25 cellular contexts compared by ENCODE assay signal in the genomic region with DNA sequence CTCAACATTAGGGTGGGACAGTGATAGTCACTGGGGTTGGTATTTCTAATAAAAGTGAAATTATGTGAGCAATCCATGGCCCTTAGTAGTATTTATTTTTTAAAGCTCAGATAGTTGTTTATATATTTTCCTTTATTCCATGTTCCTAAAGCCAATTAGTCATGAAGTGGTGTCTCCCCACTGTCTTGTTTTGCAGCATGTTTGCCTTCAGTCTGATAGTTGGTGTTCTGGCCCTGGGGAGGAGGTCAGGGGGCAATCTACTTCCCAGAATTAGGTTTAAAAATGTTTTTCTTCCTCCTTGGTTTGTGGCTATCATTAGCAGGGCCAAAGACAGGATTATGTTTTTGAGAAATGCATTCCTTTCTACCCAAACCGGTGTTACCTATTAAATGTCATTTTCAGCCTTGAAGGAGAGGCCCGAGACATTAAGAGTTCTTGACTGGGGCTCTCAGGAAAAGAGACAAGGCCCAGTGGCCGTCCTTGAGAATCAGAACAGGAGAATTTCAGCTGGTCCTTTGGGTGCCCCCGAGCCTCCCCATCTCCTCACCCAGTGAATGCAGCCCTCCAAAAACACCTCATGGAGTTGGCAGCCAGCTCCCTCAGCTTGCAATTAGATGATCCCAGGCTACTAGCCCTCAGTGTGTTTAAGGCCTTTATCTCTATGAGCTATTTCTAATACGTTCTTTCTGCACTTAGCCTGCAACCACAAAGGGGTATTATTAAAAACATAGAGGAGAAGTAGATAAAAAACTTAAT.
A peak's percentile ranks its signal among the peaks of the same experiment; 100 is the strongest.
DNase-seq lines count a peak whose midpoint lies in the region; ATAC-seq and TF ChIP-seq lines count a peak whose summit lies in the region.
"Had no signal": no experiment of that assay in that cellular context is flagged by ENCODE, and none has a peak within 500 bp of the region (broad histone marks: within the 10 kb centered on the region; RNA-seq: fewer than 3 reads in every experiment).

No MANE protein-coding gene starts in this region.

- H3K23ac ChIP-seq in neuronal stem cell (ENCODE audit: low read depth, low read length, poor library complexity): no peak overlapping the region

- no peak overlapping the region for H3K14ac ChIP-seq in neuronal stem cell (ENCODE audit: low read length)

- H3K4me3 ChIP-seq in BLaER1 treated with 17β-estradiol and CSF1 and Interleukin-3, amounts not matched to agents 10 nM and 100 nM: no peak overlapping the region
- H3K4me3 ChIP-seq in astrocyte of the spinal cord (ENCODE audit: low read depth, low read length) (no peak overlapping the region), heart right ventricle (no peak overlapping the region), neuronal stem cell (ENCODE audit: low read length in 2 of 2) (no peak overlapping the region)
- H3K4me3 ChIP-seq: psoas muscle had no signal

- in situ Hi-C loops in astrocyte of the spinal cord (cut with HindIII; ENCODE audit: low sequenced_read_pairs): no loop called here

- no peaks in the 10 kb centered on the region for H3K36me3 ChIP-seq in BLaER1 treated with 17β-estradiol and CSF1 and Interleukin-3, amounts not matched to agents 10 nM and 100 nM
- H3K36me3 ChIP-seq in heart right ventricle: no peaks in the 10 kb centered on the region
- no peaks in the 10 kb centered on the region for H3K36me3 ChIP-seq in neuronal stem cell (replicated peaks in 1 of 2; ENCODE audit: control insufficient read depth in 2 of 2, insufficient read depth in 2 of 2, low read length in 2 of 2)
- H3K36me3 ChIP-seq: brain microvascular endothelial cell, neutrophil, WERI-Rb-1 had no signal

- peak overlapping the region; percentile 81 for H3K27ac Mint-ChIP-seq in osteocyte (ENCODE audit: unreplicated experiment)
- H3K27ac Mint-ChIP-seq: activated CD8-positive, alpha-beta T cell treated with anti-CD3 and anti-CD28 coated beads, Interleukin-2, amount 10 ng/mL, durations not matched to agents 7 days and 5 days; activated naive CD4-positive, alpha-beta T cell treated with anti-CD3 and anti-CD28 coated beads, Interleukin-2, amount 50 U/mL, for 24 hours; activated T-helper 2 cell treated with anti-CD3 and anti-CD28 coated beads, Interferon-gamma antibody, Interleukin-2, Interleukin-4, amounts not matched to agents 10 μg/mL and 5 μg/mL and 100 μg/mL, durations not matched to agents 14 hours and 24 hours and 36 hours; CD8-positive, alpha-beta T cell; stimulated activated naive B cell treated with anti-CD40 and anti-IgM and Interleukin-4, amounts not matched to agents 10 μg/mL and 1 μg/mL and 100 μg/mL, for 72 hours had no signal

- no peak overlapping the region for H3K4ac ChIP-seq in neuronal stem cell (ENCODE audit: low read length)

- no peak overlapping the region for H3K9ac ChIP-seq in BLaER1 treated with 17β-estradiol and CSF1 and Interleukin-3, amounts not matched to agents 10 nM and 100 nM
- H3K9ac ChIP-seq in neuronal stem cell (ENCODE audit: low read depth, low read length, poor library complexity): no peak overlapping the region

- H3K36me3 Mint-ChIP-seq in osteocyte (ENCODE audit: unreplicated experiment): no peaks in the 10 kb centered on the region
- H3K36me3 Mint-ChIP-seq: activated naive CD4-positive, alpha-beta T cell treated with anti-CD3 and anti-CD28 coated beads, Interleukin-2, amount 50 U/mL, for 24 hours; CD8-positive, alpha-beta T cell; stimulated activated naive B cell treated with anti-CD40 and anti-IgM and Interleukin-4, amounts not matched to agents 10 μg/mL and 1 μg/mL and 100 μg/mL, for 72 hours had no signal

- peaks cover 12% of the 10 kb centered on the region for H3K9me3 Mint-ChIP-seq in osteocyte (ENCODE audit: unreplicated experiment)
- H3K9me3 Mint-ChIP-seq: activated naive CD4-positive, alpha-beta T cell treated with anti-CD3 and anti-CD28 coated beads, Interleukin-2, amount 50 U/mL, for 24 hours; activated T-helper 2 cell treated with anti-CD3 and anti-CD28 coated beads, Interferon-gamma antibody, Interleukin-2, Interleukin-4, amounts not matched to agents 10 μg/mL and 5 μg/mL and 100 μg/mL, durations not matched to agents 14 hours and 24 hours and 36 hours; CD8-positive, alpha-beta T cell had no signal

- H3K18ac ChIP-seq in neuronal stem cell (ENCODE audit: low read length): no peak overlapping the region

- H2AK5ac ChIP-seq in neuronal stem cell (ENCODE audit: low read depth, low read length): no peak overlapping the region

- H2BK12ac ChIP-seq in neuronal stem cell (ENCODE audit: low read length): no peak overlapping the region

- intact Hi-C loops in heart right ventricle (cut with DNase I): no loop called here

- H3K27me3 ChIP-seq in BLaER1 treated with 17β-estradiol and CSF1 and Interleukin-3, amounts not matched to agents 10 nM and 100 nM: 0 out of 22 replicates have a peak, but pooled peaks cover 0 to 5% (median 0%) of the 10 kb centered on the region in 11 experiments
- H3K27me3 ChIP-seq in heart right ventricle (no peaks in the 10 kb centered on the region), neuronal stem cell (ENCODE audit: control insufficient read depth in 3 of 3, insufficient read depth in 3 of 3, low read depth in 1 of 3, low read length in 3 of 3) (no peaks in the 10 kb centered on the region)
- H3K27me3 ChIP-seq: brain microvascular endothelial cell, neutrophil had no signal

- no peak overlapping the region for H2BK120ac ChIP-seq in neuronal stem cell (ENCODE audit: low read depth, low read length)

- H3K9me3 ChIP-seq in BLaER1 treated with 17β-estradiol and CSF1 and Interleukin-3, amounts not matched to agents 10 nM and 100 nM (replicated peaks in 1 of 11): peaks cover 8 to 20% (median 14%) of the 10 kb centered on the region in 11 experiments; a peak in 20 of 22 replicates
- H3K9me3 ChIP-seq in heart right ventricle (peaks cover 0 to 20% (median 0%) of the 10 kb centered on the region in 11 donors), neuronal stem cell (replicated peaks in 1 of 2; ENCODE audit: control insufficient read depth in 2 of 2, insufficient read depth in 1 of 2, low read depth in 1 of 2, low read length in 2 of 2) (no peaks in the 10 kb centered on the region)
- H3K9me3 ChIP-seq: neutrophil, psoas muscle had no signal

- H3K27me3 Mint-ChIP-seq in osteocyte (ENCODE audit: unreplicated experiment): no peaks in the 10 kb centered on the region

- no peaks in the 10 kb centered on the region for H3K79me1 ChIP-seq in neuronal stem cell (ENCODE audit: low read depth, low read length)

- H2BK5ac ChIP-seq in neuronal stem cell (ENCODE audit: low read length): no peak overlapping the region

- H4K20me1 ChIP-seq in BLaER1 treated with 17β-estradiol and CSF1 and Interleukin-3, amounts not matched to agents 10 nM and 100 nM: no peaks in the 10 kb centered on the region

- no peak for TF ChIP-seq CTCF in astrocyte of the spinal cord (IDR thresholded peaks at IDR 0.05; ENCODE audit: low read depth, low read length)
- TF ChIP-seq CTCF in heart right ventricle (IDR thresholded peaks at IDR 0.05): no peak
- no peak for TF ChIP-seq CTCF in osteocyte (IDR thresholded peaks at IDR 0.05)

- WGBS in heart right ventricle, 2 donors: 29 to 43% methylated on average over 5 of the region's 5 CpGs
- WGBS in neuronal stem cell (ENCODE audit: extremely low coverage in 2 of 2, insufficient read length in 2 of 2, insufficient replicate concordance in 1 of 2), 2 donors: no CpG with 5 or more reads among the region's 5 CpGs

- no peak overlapping the region for H2BK15ac ChIP-seq in neuronal stem cell (ENCODE audit: low read length)

- DNase-seq in astrocyte of the spinal cord (ENCODE audit: low read depth, low spot score): peak; percentile 25
- no peak for DNase-seq in heart right ventricle
- no peak for DNase-seq in osteocyte (ENCODE audit: extremely low spot score, unreplicated experiment)
- DNase-seq in Kasumi-1 (lab: John Stamatoyannopoulos, UW): no peak
- DNase-seq in NCI-H1930 (lab: John Stamatoyannopoulos, UW): no peak
- no peak for DNase-seq in neuronal stem cell (ENCODE audit: low spot score)
- DNase-seq: activated CD4-positive, alpha-beta T cell treated with anti-CD3 and anti-CD28 coated beads for 4 hours; activated CD8-positive, alpha-beta T cell treated with anti-CD3 and anti-CD28 coated beads, Interleukin-2, amount 10 ng/mL, durations not matched to agents 7 days and 5 days; amniotic stem cell; brain microvascular endothelial cell; CD8-positive, alpha-beta T cell; NCI-H1092 treated with DMSO at 0.1 percent for 48 hours; NCI-H187 treated with DMSO at 0.1 percent for 48 hours; NCI-H2171 treated with DMSO at 0.1 percent for 48 hours; NK-92 treated with Interleukin-12 subunit alpha and Interleukin-12 subunit beta, amount 100 ng/mL, for 24 hours; psoas muscle; SHP77 treated with DMSO at 0.1 percent for 48 hours; stimulated activated naive B cell treated with anti-CD40 and anti-IgM and Interleukin-4, amounts not matched to agents 10 μg/mL and 1 μg/mL and 100 μg/mL, for 72 hours; T1000 had no signal

- H3K4me3 Mint-ChIP-seq in osteocyte (ENCODE audit: unreplicated experiment): no peak overlapping the region
- H3K4me3 Mint-ChIP-seq: activated CD8-positive, alpha-beta T cell treated with anti-CD3 and anti-CD28 coated beads, Interleukin-2, amount 10 ng/mL, durations not matched to agents 7 days and 5 days; activated naive CD4-positive, alpha-beta T cell treated with anti-CD3 and anti-CD28 coated beads, Interleukin-2, amount 50 U/mL, for 24 hours; CD8-positive, alpha-beta T cell; stimulated activated naive B cell treated with anti-CD40 and anti-IgM and Interleukin-4, amounts not matched to agents 10 μg/mL and 1 μg/mL and 100 μg/mL, for 72 hours had no signal

- H3K4me1 ChIP-seq in BLaER1 treated with 17β-estradiol and CSF1 and Interleukin-3, amounts not matched to agents 10 nM and 100 nM: peaks cover 4 to 23% (median 10%) of the 10 kb centered on the region in 10 experiments; a peak in 18 of 20 replicates
- peaks cover 3 to 44% (median 15%) of the 10 kb centered on the region in 9 donors for H3K4me1 ChIP-seq in heart right ventricle
- no peaks in the 10 kb centered on the region for H3K4me1 ChIP-seq in neuronal stem cell (ENCODE audit: control insufficient read depth in 2 of 2, insufficient read depth in 1 of 2, low read depth in 1 of 2, low read length in 2 of 2)
- H3K4me1 ChIP-seq: psoas muscle had no signal

- no peak overlapping the region for H4K91ac ChIP-seq in neuronal stem cell (ENCODE audit: low read depth, low read length, poor library complexity)

- H3K4me2 ChIP-seq in BLaER1 treated with 17β-estradiol and CSF1 and Interleukin-3, amounts not matched to agents 10 nM and 100 nM: peak overlapping the region in 10 of 11 experiments; percentile 1 to 58 (median 43); a peak in 15 of 22 replicates
- H3K4me2 ChIP-seq in neuronal stem cell (ENCODE audit: insufficient read depth, low read length, poor library complexity, severe bottlenecking): no peak overlapping the region

- peak; percentile 22 to 74 (median 56) for ATAC-seq in heart right ventricle
- ATAC-seq: activated CD8-positive, alpha-beta T cell treated with anti-CD3 and anti-CD28 coated beads, Interleukin-2, amount 10 ng/mL, durations not matched to agents 7 days and 5 days; CD8-positive, alpha-beta T cell; left lobe of liver; psoas muscle; stimulated activated naive B cell treated with anti-CD40 and anti-IgM and Interleukin-4, amounts not matched to agents 10 μg/mL and 1 μg/mL and 100 μg/mL, for 72 hours had no signal

- H3K27ac ChIP-seq in BLaER1 treated with 17β-estradiol and CSF1 and Interleukin-3, amounts not matched to agents 10 nM and 100 nM: no peak overlapping the region
- H3K27ac ChIP-seq in heart right ventricle (peak overlapping the region; percentile 18 to 84 (median 48)), neuronal stem cell (replicated peaks; ENCODE audit: low read length) (no peak overlapping the region)
- H3K27ac ChIP-seq: brain microvascular endothelial cell, neutrophil, psoas muscle, WERI-Rb-1 had no signal

- H3K4me1 Mint-ChIP-seq in osteocyte (ENCODE audit: unreplicated experiment): peaks cover 29% of the 10 kb centered on the region
- H3K4me1 Mint-ChIP-seq: activated naive CD4-positive, alpha-beta T cell treated with anti-CD3 and anti-CD28 coated beads, Interleukin-2, amount 50 U/mL, for 24 hours; stimulated activated naive B cell treated with anti-CD40 and anti-IgM and Interleukin-4, amounts not matched to agents 10 μg/mL and 1 μg/mL and 100 μg/mL, for 72 hours had no signal

- H4K8ac ChIP-seq in neuronal stem cell (ENCODE audit: low read depth, low read length): no peak overlapping the region

- H2AFZ ChIP-seq in neuronal stem cell (ENCODE audit: low read length): no peak overlapping the region

Comparison
In these comparisons a context has a peak if more than half of its experiments do, and no peak if none do; other contexts are left out.
1. H3K27ac ChIP-seq: peak in heart right ventricle (10 of 10); none in BLaER1 treated with 17β-estradiol and CSF1 and Interleukin-3, amounts not matched to agents 10 nM and 100 nM (0 of 11) and neuronal stem cell (single experiment).